ENCODE assay signal across 9 cellular contexts in the genomic region with DNA sequence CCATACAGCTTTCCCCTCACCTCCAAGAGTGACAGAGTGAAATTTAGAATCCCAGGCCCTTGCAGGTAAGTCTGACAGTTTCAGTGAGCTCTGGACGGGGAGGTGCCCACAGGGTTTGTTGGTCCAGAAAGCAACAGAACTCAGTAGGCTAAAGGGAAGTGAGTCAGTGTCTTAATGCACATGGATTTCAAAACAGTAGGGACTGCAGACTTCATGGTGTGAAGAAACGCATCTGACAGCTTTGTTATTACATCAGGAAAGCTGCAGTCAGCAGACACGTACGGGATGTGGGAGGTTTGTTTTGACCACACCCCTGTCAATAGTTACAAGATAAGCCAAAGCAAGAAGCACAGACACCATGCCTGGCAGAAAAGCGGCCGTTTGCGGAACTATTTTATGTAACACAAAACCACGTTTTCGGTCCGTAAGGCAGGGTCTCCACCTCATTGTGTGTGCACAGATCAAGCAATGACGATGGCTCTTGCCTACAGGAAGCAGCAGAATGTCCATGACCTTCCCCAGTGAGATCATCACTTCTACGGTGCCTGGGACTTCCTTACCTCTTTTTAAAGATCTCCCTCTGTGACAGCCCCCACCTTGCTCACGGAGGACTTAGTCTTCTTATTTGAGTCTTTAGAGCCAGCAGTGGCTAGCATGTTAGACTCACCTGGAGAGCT. TPM values are rescaled to one million over a fixed set of nuclear protein-coding genes. Genes with fewer than 3 reads are reported as not detected.
DNase-seq lines count a peak whose midpoint lies in the region; ATAC-seq lines count a peak whose summit lies in the region.
"Had no signal": no experiment of that assay in that cellular context is flagged by ENCODE, and none has a peak within 500 bp of the region (broad histone marks: within the 10 kb centered on the region; RNA-seq: fewer than 3 reads in every experiment).

No MANE protein-coding gene starts in this region.

- CTCF ChIA-PET in naive thymus-derived CD4-positive, alpha-beta T cell (lab: Charles Lee), result interaction anchor here (0.8 to 4.1 kb wide), 6 partner anchors 17 to 272 kb away, joined by 3 to 21 read pairs (median 4); no protein-coding TSS in a partner anchor

- H3K36me3 ChIP-seq in MG63, result no peaks in the 10 kb centered on the region
- no peaks in the 10 kb centered on the region for H3K36me3 ChIP-seq in naive thymus-derived CD4-positive, alpha-beta T cell (ENCODE audit: control insufficient read depth in 2 of 3, insufficient read depth in 3 of 3, low read length in 3 of 3)

- peaks cover 4 to 8% (median 6%) of the 10 kb centered on the region in 5 donors for H3K36me3 Mint-ChIP-seq in naive thymus-derived CD4-positive, alpha-beta T cell

- ATAC-seq in GM21360 (IDR thresholded peaks at IDR 0.05; ENCODE audit: unreplicated experiment), result peak; percentile 72
- peak; percentile 91 for ATAC-seq in naive thymus-derived CD4-positive, alpha-beta T cell
- peak; percentile 82 for ATAC-seq in stimulated activated naive CD8-positive, alpha-beta T cell treated with anti-CD3 and anti-CD28 coated beads, Interleukin-15, Interleukin-2, amounts not matched to agents 100 U/mL and 50 U/mL, for 24 hours

- H3K27me3 ChIP-seq in MG63, result no peaks in the 10 kb centered on the region
- H3K27me3 ChIP-seq in naive thymus-derived CD4-positive, alpha-beta T cell (ENCODE audit: control insufficient read depth in 2 of 2, insufficient read depth in 2 of 2, low read length in 2 of 2), result no peaks in the 10 kb centered on the region

- DNase-seq in A172 (ENCODE audit: low spot score) (peak; percentile 89), MG63 (peak; percentile 71), cortex of kidney (lab: John Stamatoyannopoulos, UW) (no peak)
- DNase-seq in activated CD4-positive, alpha-beta T cell treated with anti-CD3 and anti-CD28 coated beads, Interleukin-2, amount 50 U/mL, for 48 hours, result peak; percentile 39 to 57
- peak; percentile 68 for DNase-seq in effector CD8-positive, alpha-beta T cell (lab: John Stamatoyannopoulos, UW)
- DNase-seq in naive thymus-derived CD4-positive, alpha-beta T cell, result peak; percentile 45 to 97 (median 93)
- DNase-seq in stimulated activated naive CD8-positive, alpha-beta T cell treated with anti-CD3 and anti-CD28 coated beads, Interleukin-15, Interleukin-2, amounts not matched to agents 100 U/mL and 50 U/mL, for 24 hours, result peak; percentile 60

- peaks cover 6 to 28% (median 24%) of the 10 kb centered on the region in 7 donors for H3K4me1 Mint-ChIP-seq in naive thymus-derived CD4-positive, alpha-beta T cell
- H3K4me1 Mint-ChIP-seq: neural crest cell had no signal

- H3K4me1 ChIP-seq in naive thymus-derived CD4-positive, alpha-beta T cell (ENCODE audit: control insufficient read depth in 2 of 2, insufficient read depth in 2 of 2, low read length in 2 of 2), result peaks cover 9 to 17% of the 10 kb centered on the region in 2 donors

- peak overlapping the region; percentile 68 to 84 (median 76) for H3K4me3 Mint-ChIP-seq in naive thymus-derived CD4-positive, alpha-beta T cell
- H3K4me3 Mint-ChIP-seq: neural crest cell had no signal

- H3K9me3 Mint-ChIP-seq in naive thymus-derived CD4-positive, alpha-beta T cell, result peaks cover 0 to 16% (median 10%) of the 10 kb centered on the region in 11 donors

- POLR2A ChIA-PET in naive thymus-derived CD4-positive, alpha-beta T cell (lab: Charles Lee), result interaction anchor here (0.6 to 6.5 kb wide), 10 partner anchors 8 to 828 kb away, joined by 3 to 145 read pairs (median 3); partner anchors contain the start of gene FTH1

- intact Hi-C loops in naive thymus-derived CD4-positive, alpha-beta T cell (cut with micrococcal nuclease), result loop anchor here (1.0 to 5.0 kb wide), 8 partner anchors 53 to 527 kb away; partner anchors contain the start of genes FTH1 (in 2 of the 2), FEN1 (in 1 of the 2) and TMEM258 (in 1 of the 2)

- peak overlapping the region; percentile 93 for H3K27ac ChIP-seq in naive thymus-derived CD4-positive, alpha-beta T cell (ENCODE audit: low read depth, low read length)

- peak overlapping the region; percentile 95 to 100 (median 99) for H3K27ac Mint-ChIP-seq in naive thymus-derived CD4-positive, alpha-beta T cell

- peaks cover 10% of the 10 kb centered on the region for H3K9me3 ChIP-seq in MG63
- H3K9me3 ChIP-seq in naive thymus-derived CD4-positive, alpha-beta T cell (ENCODE audit: control insufficient read depth in 2 of 3, low read length in 3 of 3), result peaks cover 0 to 3% (median 0%) of the 10 kb centered on the region in 3 experiments

- H3K4me3 ChIP-seq in MG63, result 0 out of 2 replicates have a peak overlapping the region, but pooled peaks have one; percentile 7
- peak overlapping the region; percentile 11 for H3K4me3 ChIP-seq in naive thymus-derived CD4-positive, alpha-beta T cell (ENCODE audit: low read length)

- H3K27me3 Mint-ChIP-seq in naive thymus-derived CD4-positive, alpha-beta T cell, result no peaks in the 10 kb centered on the region

RNA-seq across cellular contexts. Expression of gene FTH1, which starts 58.1 kb away (rescaled TPM):
- total RNA-seq in A172 (2014; rRNA removed; shearing (Covaris generic)), result 511 and 651 TPM in 2 replicates
- total RNA-seq in MG63 (2014; rRNA removed; shearing (Covaris generic); ENCODE audit: low replicate concordance), result 301 and 415 TPM in 2 replicates
- total RNA-seq in naive thymus-derived CD4-positive, alpha-beta T cell, result 1,000 to 10,000 TPM in 2 of 5 experiments, 100 to 1,000 TPM in 3; 684 to 3,858 (median 993) TPM
- polyA plus RNA-seq in naive thymus-derived CD4-positive, alpha-beta T cell, result 1,000 to 10,000 TPM; 2,587 to 3,203 TPM
